In the genomic region with DNA sequence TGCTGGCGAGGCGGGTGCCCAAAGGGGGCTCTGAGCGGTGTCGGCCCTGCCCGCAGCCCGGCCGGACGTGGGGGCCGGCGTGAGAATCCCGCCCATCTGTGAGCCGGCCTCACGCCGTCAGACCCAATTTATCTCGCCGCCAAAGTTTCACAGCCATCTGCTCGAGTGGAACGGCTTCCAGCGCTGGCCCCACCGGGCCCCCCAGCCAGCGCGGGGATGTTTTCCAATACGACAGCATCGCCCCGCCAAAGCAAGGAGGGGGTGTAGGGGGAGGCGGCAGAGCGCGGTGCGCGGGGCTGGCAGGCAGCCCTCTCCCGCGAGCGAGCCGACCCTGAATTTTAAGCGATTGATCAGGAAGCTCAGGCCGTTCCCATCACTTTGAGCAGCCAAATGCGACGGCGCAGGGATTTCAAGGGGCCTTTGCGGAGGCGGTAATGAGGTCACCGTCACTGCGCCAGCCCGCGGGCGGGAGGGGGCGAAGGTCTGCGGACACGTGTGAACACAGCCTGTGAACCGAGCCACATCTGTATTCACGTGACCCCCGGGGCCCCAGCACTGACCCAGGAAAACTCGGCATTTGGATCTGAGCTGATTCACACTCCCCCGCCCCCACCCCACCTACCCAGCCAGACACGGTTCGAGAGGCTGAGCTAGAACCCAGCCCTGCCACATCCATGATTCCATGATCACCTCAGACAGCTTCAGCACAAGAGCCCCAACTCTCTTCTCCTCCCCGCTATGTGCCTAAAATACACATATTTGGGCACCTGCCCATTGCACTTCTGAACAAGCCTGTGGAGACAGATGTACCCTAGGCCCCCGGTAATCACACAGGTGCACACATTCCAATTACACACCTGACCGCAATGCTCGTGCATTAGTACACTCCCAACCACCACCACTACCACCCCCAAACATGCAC, we compare ENCODE assay signal across 1 cellular context.
TF ChIP-seq lines count a peak whose summit lies in the region.

No MANE protein-coding gene starts in this region.

TF ChIP-seq in HepG2, 621 proteins besides CTCF, POLR2A, EP300 and RAD21 (continued from another document and continues in another):
- TF ChIP-seq, protein P1, sequence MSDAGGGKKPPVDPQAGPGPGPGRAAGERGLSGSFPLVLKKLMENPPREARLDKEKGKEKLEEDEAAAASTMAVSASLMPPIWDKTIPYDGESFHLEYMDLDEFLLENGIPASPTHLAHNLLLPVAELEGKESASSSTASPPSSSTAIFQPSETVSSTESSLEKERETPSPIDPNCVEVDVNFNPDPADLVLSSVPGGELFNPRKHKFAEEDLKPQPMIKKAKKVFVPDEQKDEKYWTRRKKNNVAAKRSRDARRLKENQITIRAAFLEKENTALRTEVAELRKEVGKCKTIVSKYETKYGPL (CRISPR knock-in tag; IDR thresholded peaks at IDR 0.05), result no peak
- no peak for TF ChIP-seq ATRX (CRISPR knock-in tag; IDR thresholded peaks at IDR 0.05; ENCODE audit: borderline replicate concordance)
- no peak for TF ChIP-seq ZNF143 (CRISPR knock-in tag; IDR thresholded peaks at IDR 0.05)
- TF ChIP-seq ZFAT (CRISPR knock-in tag; conservative IDR thresholded peaks at IDR 0.05), result no peak
- TF ChIP-seq KDM3A (CRISPR knock-in tag; IDR thresholded peaks at IDR 0.05; ENCODE audit: low read depth), result no peak
- no peak for TF ChIP-seq ZNF83 (CRISPR knock-in tag; IDR thresholded peaks at IDR 0.05; ENCODE audit: borderline replicate concordance)
- TF ChIP-seq HDAC6 (IDR thresholded peaks at IDR 0.05; ENCODE audit: low read depth, low read length), result no peak
- no peak for TF ChIP-seq TAF15 (IDR thresholded peaks at IDR 0.05; ENCODE audit: low read depth, low read length, poor library complexity, severe bottlenecking)
- no peak for TF ChIP-seq ZZZ3 (CRISPR knock-in tag; IDR thresholded peaks at IDR 0.05; ENCODE audit: borderline replicate concordance)
- no peak for TF ChIP-seq GATA4 (IDR thresholded peaks at IDR 0.05; ENCODE audit: borderline replicate concordance, low read depth)
- TF ChIP-seq POLR2G (IDR thresholded peaks at IDR 0.05; ENCODE audit: low read depth, low read length), result 0 out of 2 replicates have a peak, but pooled peaks have one; percentile 27
- TF ChIP-seq, protein P2, sequence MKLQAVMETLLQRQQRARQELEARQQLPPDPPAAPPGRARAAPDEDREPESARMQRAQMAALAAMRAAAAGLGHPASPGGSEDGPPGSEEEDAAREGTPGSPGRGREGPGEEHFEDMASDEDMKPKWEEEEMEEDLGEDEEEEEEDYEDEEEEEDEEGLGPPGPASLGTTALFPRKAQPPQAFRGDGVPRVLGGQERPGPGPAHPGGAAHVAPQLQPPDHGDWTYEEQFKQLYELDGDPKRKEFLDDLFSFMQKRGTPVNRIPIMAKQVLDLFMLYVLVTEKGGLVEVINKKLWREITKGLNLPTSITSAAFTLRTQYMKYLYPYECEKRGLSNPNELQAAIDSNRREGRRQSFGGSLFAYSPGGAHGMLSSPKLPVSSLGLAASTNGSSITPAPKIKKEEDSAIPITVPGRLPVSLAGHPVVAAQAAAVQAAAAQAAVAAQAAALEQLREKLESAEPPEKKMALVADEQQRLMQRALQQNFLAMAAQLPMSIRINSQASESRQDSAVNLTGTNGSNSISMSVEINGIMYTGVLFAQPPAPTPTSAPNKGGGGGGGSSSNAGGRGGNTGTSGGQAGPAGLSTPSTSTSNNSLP (IDR thresholded peaks at IDR 0.05; ENCODE audit: low read depth, low read length), result no peak
- TF ChIP-seq, protein P3, sequence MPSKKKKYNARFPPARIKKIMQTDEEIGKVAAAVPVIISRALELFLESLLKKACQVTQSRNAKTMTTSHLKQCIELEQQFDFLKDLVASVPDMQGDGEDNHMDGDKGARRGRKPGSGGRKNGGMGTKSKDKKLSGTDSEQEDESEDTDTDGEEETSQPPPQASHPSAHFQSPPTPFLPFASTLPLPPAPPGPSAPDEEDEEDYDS (CRISPR knock-in tag; IDR thresholded peaks at IDR 0.05), result no peak
- no peak for TF ChIP-seq ZSCAN31 (CRISPR knock-in tag; IDR thresholded peaks at IDR 0.05; ENCODE audit: low read depth)
- 0 out of 2 replicates have a peak, but pooled peaks have one; percentile 37 for TF ChIP-seq HDAC1 (CRISPR knock-in tag; IDR thresholded peaks at IDR 0.05)
- TF ChIP-seq IKZF4 (CRISPR knock-in tag; IDR thresholded peaks at IDR 0.05; ENCODE audit: borderline replicate concordance, low read depth, not compliant biosample characterization), result peak; percentile 30
- TF ChIP-seq, protein P4, sequence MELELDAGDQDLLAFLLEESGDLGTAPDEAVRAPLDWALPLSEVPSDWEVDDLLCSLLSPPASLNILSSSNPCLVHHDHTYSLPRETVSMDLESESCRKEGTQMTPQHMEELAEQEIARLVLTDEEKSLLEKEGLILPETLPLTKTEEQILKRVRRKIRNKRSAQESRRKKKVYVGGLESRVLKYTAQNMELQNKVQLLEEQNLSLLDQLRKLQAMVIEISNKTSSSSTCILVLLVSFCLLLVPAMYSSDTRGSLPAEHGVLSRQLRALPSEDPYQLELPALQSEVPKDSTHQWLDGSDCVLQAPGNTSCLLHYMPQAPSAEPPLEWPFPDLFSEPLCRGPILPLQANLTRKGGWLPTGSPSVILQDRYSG (CRISPR knock-in tag; IDR thresholded peaks at IDR 0.05), result 0 out of 2 replicates have a peak, but pooled peaks have one; percentile 55
- peak; percentile 55; the same call in 1 of the 2 replicates for TF ChIP-seq SP4 (CRISPR knock-in tag; IDR thresholded peaks at IDR 0.05)
- TF ChIP-seq HMGA1 (CRISPR knock-in tag; conservative IDR thresholded peaks at IDR 0.05), result no peak
- TF ChIP-seq RFXAP (CRISPR knock-in tag; IDR thresholded peaks at IDR 0.05; ENCODE audit: borderline replicate concordance), result no peak
- TF ChIP-seq SMARCE1 (IDR thresholded peaks at IDR 0.05; ENCODE audit: borderline replicate concordance), result no peak
- peak; percentile 56; the same call in 1 of the 2 replicates for TF ChIP-seq ZFP37 (CRISPR knock-in tag; IDR thresholded peaks at IDR 0.05; ENCODE audit: borderline replicate concordance)
- TF ChIP-seq SRF (IDR thresholded peaks at IDR 0.05; ENCODE audit: low read depth, low read length), result no peak
- TF ChIP-seq, protein P5, sequence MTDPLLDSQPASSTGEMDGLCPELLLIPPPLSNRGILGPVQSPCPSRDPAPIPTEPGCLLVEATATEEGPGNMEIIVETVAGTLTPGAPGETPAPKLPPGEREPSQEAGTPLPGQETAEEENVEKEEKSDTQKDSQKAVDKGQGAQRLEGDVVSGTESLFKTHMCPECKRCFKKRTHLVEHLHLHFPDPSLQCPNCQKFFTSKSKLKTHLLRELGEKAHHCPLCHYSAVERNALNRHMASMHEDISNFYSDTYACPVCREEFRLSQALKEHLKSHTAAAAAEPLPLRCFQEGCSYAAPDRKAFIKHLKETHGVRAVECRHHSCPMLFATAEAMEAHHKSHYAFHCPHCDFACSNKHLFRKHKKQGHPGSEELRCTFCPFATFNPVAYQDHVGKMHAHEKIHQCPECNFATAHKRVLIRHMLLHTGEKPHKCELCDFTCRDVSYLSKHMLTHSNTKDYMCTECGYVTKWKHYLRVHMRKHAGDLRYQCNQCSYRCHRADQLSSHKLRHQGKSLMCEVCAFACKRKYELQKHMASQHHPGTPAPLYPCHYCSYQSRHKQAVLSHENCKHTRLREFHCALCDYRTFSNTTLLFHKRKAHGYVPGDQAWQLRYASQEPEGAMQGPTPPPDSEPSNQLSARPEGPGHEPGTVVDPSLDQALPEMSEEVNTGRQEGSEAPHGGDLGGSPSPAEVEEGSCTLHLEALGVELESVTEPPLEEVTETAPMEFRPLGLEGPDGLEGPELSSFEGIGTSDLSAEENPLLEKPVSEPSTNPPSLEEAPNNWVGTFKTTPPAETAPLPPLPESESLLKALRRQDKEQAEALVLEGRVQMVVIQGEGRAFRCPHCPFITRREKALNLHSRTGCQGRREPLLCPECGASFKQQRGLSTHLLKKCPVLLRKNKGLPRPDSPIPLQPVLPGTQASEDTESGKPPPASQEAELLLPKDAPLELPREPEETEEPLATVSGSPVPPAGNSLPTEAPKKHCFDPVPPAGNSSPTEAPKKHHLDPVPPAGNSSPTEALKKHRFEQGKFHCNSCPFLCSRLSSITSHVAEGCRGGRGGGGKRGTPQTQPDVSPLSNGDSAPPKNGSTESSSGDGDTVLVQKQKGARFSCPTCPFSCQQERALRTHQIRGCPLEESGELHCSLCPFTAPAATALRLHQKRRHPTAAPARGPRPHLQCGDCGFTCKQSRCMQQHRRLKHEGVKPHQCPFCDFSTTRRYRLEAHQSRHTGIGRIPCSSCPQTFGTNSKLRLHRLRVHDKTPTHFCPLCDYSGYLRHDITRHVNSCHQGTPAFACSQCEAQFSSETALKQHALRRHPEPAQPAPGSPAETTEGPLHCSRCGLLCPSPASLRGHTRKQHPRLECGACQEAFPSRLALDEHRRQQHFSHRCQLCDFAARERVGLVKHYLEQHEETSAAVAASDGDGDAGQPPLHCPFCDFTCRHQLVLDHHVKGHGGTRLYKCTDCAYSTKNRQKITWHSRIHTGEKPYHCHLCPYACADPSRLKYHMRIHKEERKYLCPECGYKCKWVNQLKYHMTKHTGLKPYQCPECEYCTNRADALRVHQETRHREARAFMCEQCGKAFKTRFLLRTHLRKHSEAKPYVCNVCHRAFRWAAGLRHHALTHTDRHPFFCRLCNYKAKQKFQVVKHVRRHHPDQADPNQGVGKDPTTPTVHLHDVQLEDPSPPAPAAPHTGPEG (CRISPR knock-in tag; IDR thresholded peaks at IDR 0.05), result no peak
- TF ChIP-seq, protein P6, sequence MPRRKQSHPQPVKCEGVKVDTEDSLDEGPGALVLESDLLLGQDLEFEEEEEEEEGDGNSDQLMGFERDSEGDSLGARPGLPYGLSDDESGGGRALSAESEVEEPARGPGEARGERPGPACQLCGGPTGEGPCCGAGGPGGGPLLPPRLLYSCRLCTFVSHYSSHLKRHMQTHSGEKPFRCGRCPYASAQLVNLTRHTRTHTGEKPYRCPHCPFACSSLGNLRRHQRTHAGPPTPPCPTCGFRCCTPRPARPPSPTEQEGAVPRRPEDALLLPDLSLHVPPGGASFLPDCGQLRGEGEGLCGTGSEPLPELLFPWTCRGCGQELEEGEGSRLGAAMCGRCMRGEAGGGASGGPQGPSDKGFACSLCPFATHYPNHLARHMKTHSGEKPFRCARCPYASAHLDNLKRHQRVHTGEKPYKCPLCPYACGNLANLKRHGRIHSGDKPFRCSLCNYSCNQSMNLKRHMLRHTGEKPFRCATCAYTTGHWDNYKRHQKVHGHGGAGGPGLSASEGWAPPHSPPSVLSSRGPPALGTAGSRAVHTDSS (CRISPR knock-in tag; conservative IDR thresholded peaks at IDR 0.05), result no peak
- TF ChIP-seq, protein P7, sequence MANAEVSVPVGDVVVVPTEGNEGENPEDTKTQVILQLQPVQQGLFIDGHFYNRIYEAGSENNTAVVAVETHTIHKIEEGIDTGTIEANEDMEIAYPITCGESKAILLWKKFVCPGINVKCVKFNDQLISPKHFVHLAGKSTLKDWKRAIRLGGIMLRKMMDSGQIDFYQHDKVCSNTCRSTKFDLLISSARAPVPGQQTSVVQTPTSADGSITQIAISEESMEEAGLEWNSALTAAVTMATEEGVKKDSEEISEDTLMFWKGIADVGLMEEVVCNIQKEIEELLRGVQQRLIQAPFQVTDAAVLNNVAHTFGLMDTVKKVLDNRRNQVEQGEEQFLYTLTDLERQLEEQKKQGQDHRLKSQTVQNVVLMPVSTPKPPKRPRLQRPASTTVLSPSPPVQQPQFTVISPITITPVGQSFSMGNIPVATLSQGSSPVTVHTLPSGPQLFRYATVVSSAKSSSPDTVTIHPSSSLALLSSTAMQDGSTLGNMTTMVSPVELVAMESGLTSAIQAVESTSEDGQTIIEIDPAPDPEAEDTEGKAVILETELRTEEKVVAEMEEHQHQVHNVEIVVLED (CRISPR knock-in tag; IDR thresholded peaks at IDR 0.05; ENCODE audit: borderline replicate concordance), result no peak
- TF ChIP-seq NCOA1 (CRISPR knock-in tag; IDR thresholded peaks at IDR 0.05), result no peak
- no peak for TF ChIP-seq HMG20B (CRISPR knock-in tag; conservative IDR thresholded peaks at IDR 0.05)
- peak; percentile 81 for TF ChIP-seq TBX2 (CRISPR knock-in tag; IDR thresholded peaks at IDR 0.05; ENCODE audit: borderline replicate concordance)
- TF ChIP-seq ZNF614 (CRISPR knock-in tag; IDR thresholded peaks at IDR 0.05; ENCODE audit: borderline replicate concordance), result no peak
- no peak for TF ChIP-seq GATAD1 (CRISPR knock-in tag; IDR thresholded peaks at IDR 0.05)
- 0 out of 2 replicates have a peak, but pooled peaks have one; percentile 54 for TF ChIP-seq ZNF607 (CRISPR knock-in tag; IDR thresholded peaks at IDR 0.05; ENCODE audit: borderline replicate concordance)
- TF ChIP-seq SMARCC2 (IDR thresholded peaks at IDR 0.05), result no peak
- TF ChIP-seq RBAK (CRISPR knock-in tag; IDR thresholded peaks at IDR 0.05), result no peak
- TF ChIP-seq TRIM24 (CRISPR knock-in tag; IDR thresholded peaks at IDR 0.05), result no peak
- TF ChIP-seq ZNF12 (CRISPR knock-in tag; IDR thresholded peaks at IDR 0.05), result no peak
- no peak for TF ChIP-seq ZNF343 (CRISPR knock-in tag; IDR thresholded peaks at IDR 0.05)
- TF ChIP-seq, protein P8, sequence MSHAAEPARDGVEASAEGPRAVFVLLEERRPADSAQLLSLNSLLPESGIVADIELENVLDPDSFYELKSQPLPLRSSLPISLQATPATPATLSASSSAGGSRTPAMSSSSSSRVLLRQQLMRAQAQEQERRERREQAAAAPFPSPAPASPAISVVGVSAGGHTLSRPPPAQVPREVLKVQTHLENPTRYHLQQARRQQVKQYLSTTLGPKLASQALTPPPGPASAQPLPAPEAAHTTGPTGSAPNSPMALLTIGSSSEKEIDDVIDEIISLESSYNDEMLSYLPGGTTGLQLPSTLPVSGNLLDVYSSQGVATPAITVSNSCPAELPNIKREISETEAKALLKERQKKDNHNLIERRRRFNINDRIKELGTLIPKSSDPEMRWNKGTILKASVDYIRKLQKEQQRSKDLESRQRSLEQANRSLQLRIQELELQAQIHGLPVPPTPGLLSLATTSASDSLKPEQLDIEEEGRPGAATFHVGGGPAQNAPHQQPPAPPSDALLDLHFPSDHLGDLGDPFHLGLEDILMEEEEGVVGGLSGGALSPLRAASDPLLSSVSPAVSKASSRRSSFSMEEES (CRISPR knock-in tag; IDR thresholded peaks at IDR 0.05), result 0 out of 2 replicates have a peak, but pooled peaks have one; percentile 61
- no peak for TF ChIP-seq FOXM1 (CRISPR knock-in tag; IDR thresholded peaks at IDR 0.05)
- TF ChIP-seq ZNF136 (CRISPR knock-in tag; IDR thresholded peaks at IDR 0.05; ENCODE audit: low read depth), result no peak
- no peak for TF ChIP-seq SIX1 (CRISPR knock-in tag; IDR thresholded peaks at IDR 0.05; ENCODE audit: borderline replicate concordance)
- no peak for TF ChIP-seq FOXK2 (IDR thresholded peaks at IDR 0.05)
- TF ChIP-seq, protein P9, sequence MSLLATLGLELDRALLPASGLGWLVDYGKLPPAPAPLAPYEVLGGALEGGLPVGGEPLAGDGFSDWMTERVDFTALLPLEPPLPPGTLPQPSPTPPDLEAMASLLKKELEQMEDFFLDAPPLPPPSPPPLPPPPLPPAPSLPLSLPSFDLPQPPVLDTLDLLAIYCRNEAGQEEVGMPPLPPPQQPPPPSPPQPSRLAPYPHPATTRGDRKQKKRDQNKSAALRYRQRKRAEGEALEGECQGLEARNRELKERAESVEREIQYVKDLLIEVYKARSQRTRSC (CRISPR knock-in tag; IDR thresholded peaks at IDR 0.05; ENCODE audit: low read depth), result no peak
- no peak for TF ChIP-seq ARNT (IDR thresholded peaks at IDR 0.05)
- no peak for TF ChIP-seq ZNF749 (CRISPR knock-in tag; IDR thresholded peaks at IDR 0.05; ENCODE audit: borderline replicate concordance)
- no peak for TF ChIP-seq RBM22 (optimal IDR thresholded peaks at IDR 0.05; ENCODE audit: low read length)
- TF ChIP-seq DR1 (CRISPR knock-in tag; IDR thresholded peaks at IDR 0.05), result peak; percentile 42
- no peak; the same call in 1 of the 2 replicates for TF ChIP-seq RXRA (CRISPR knock-in tag; IDR thresholded peaks at IDR 0.05)
- TF ChIP-seq GABPB1 (CRISPR knock-in tag; IDR thresholded peaks at IDR 0.05), result peak; percentile 27; the same call in 1 of the 2 replicates
- no peak for TF ChIP-seq ZKSCAN5 (CRISPR knock-in tag; IDR thresholded peaks at IDR 0.05)
- no peak for TF ChIP-seq CBFB (CRISPR knock-in tag; IDR thresholded peaks at IDR 0.05)
- TF ChIP-seq DMAP1 (CRISPR knock-in tag; IDR thresholded peaks at IDR 0.05), result no peak
